17 cellular contexts compared by ENCODE assay signal in the genomic region with DNA sequence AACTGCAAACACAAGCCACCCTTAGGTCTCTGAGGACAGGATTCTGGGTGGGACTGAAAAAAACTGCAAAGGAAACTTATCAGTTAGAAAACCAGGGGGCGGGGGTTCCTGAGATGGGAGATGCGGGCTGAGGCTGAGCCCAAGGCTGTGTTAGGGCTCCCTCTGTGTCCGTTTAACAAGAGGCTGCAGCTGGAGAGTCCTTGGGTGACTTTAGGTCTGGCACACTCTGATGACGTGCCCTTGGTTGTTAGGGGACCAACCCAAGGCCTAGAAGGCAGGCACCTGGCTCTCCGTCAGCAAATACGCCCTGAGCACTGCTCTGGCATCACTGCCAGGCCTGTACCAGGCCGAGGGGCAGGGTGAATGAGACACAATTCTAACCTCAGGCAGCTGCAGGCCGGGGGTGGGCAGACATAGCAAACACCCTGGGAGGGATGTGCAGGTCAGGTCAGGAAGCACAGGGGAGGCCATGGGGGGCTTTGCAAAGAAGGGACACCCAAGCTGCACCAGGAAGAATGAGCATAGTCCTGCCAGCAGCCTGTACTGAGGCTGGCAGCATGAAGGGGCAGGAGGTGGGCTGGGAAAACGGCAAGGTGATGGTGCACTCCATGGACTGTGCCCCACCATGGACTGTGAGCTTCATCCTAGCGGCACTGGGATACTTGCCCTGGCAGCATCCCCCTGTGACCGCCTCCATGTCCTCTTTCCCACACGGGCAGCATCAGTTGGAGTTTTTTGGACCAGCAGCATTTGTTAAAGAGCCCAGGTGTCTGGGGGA.
DNase-seq lines count a peak whose midpoint lies in the region; ATAC-seq and TF ChIP-seq lines count a peak whose summit lies in the region.
"Had no signal": no experiment of that assay in that cellular context is flagged by ENCODE, and none has a peak within 500 bp of the region (broad histone marks: within the 10 kb centered on the region; RNA-seq: fewer than 3 reads in every experiment).

No MANE protein-coding gene starts in this region.

- no peak overlapping the region for H3K9ac ChIP-seq in NT2/D1 (ENCODE audit: insufficient read length, low read depth)
- no peak overlapping the region for H3K9ac ChIP-seq in neural progenitor cell

- no peaks in the 10 kb centered on the region for H3K4me1 ChIP-seq in GM23338 (ENCODE audit: insufficient read depth)
- peaks cover 6% of the 10 kb centered on the region for H3K4me1 ChIP-seq in NT2/D1 (ENCODE audit: insufficient read depth, insufficient read length)
- peaks cover 19% of the 10 kb centered on the region for H3K4me1 ChIP-seq in neural progenitor cell

- H3K27ac Mint-ChIP-seq in GM23338: no peak overlapping the region
- no peak overlapping the region for H3K27ac Mint-ChIP-seq in neural progenitor cell
- H3K27ac Mint-ChIP-seq: activated naive CD4-positive, alpha-beta T cell treated with anti-CD3 and anti-CD28 coated beads for 36 hours; nephron progenitor cell had no signal

- ATAC-seq in GM23338 (peak; percentile 92), GM21576 (IDR thresholded peaks at IDR 0.05; ENCODE audit: unreplicated experiment) (no peak)

- no peaks in the 10 kb centered on the region for H3K36me3 ChIP-seq in GM23338 (ENCODE audit: insufficient read depth)
- H3K36me3 ChIP-seq in NT2/D1 (ENCODE audit: insufficient read depth, insufficient read length, low read length): no peaks in the 10 kb centered on the region
- H3K36me3 ChIP-seq in neural progenitor cell: no peaks in the 10 kb centered on the region
- H3K36me3 ChIP-seq: thoracic aorta had no signal

- H3K9me3 Mint-ChIP-seq in GM23338 (no peaks in the 10 kb centered on the region; the same call in 2 of the 3 replicates), neural progenitor cell (no peaks in the 10 kb centered on the region)
- H3K9me3 Mint-ChIP-seq: activated naive CD4-positive, alpha-beta T cell treated with anti-CD3 and anti-CD28 coated beads for 36 hours; nephron progenitor cell had no signal

- H3K9me3 ChIP-seq in NT2/D1 (ENCODE audit: insufficient read depth, low read length) (no peaks in the 10 kb centered on the region), neural progenitor cell (ENCODE audit: low read depth) (no peaks in the 10 kb centered on the region)
- H3K9me3 ChIP-seq: thoracic aorta had no signal

- no peak overlapping the region for H3K4me3 ChIP-seq in GM23338
- no peak overlapping the region for H3K4me3 ChIP-seq in NT2/D1 (ENCODE audit: insufficient read length, low read depth)
- H3K4me3 ChIP-seq in dorsolateral prefrontal cortex: no peak overlapping the region
- H3K4me3 ChIP-seq in neural progenitor cell: no peak overlapping the region
- H3K4me3 ChIP-seq: hepatocyte, thoracic aorta had no signal

- H2AFZ ChIP-seq in GM23338 (peak overlapping the region; percentile 76; the same call in 1 of the 2 replicates), neural progenitor cell (replicated peaks) (peak overlapping the region; percentile 50)
- H2AFZ ChIP-seq: hepatocyte had no signal

- no peak overlapping the region for H3K4me2 ChIP-seq in GM23338
- H3K4me2 ChIP-seq in neural progenitor cell: no peak overlapping the region
- H3K4me2 ChIP-seq: hepatocyte had no signal

- DNase-seq in GM23338 (ENCODE audit: low spot score) (peak; percentile 70), NT2/D1 (ENCODE audit: low read depth, low spot score) (peak; percentile 22), dorsolateral prefrontal cortex (peak in 1 of 10 donors; percentile 50), neural progenitor cell (ENCODE audit: low spot score) (peak; percentile 41), activated gamma-delta T cell (lab: John Stamatoyannopoulos, UW) (no peak)
- no peak for DNase-seq in activated T-cell treated with anti-CD3 and anti-CD28 coated beads, Interleukin-2, amount 50 U/mL, for 48 hours
- DNase-seq: activated CD4-positive, CD25-positive, alpha-beta regulatory T cell; activated naive CD4-positive, alpha-beta T cell treated with anti-CD3 and anti-CD28 coated beads for 36 hours; aorta; cerebellar nuclear complex; GDM1; NCI-H1694 treated with DMSO at 0.1 percent for 48 hours; NCI-H446; nephron progenitor cell had no signal

- H3K27me3 ChIP-seq in GM23338 (ENCODE audit: insufficient read depth) (no peaks in the 10 kb centered on the region), NT2/D1 (ENCODE audit: insufficient read depth, insufficient read length) (no peaks in the 10 kb centered on the region), dorsolateral prefrontal cortex (peaks cover 0 to 6% (median 0%) of the 10 kb centered on the region in 45 donors), neural progenitor cell (no peaks in the 10 kb centered on the region)
- H3K27me3 ChIP-seq: hepatocyte had no signal

- peaks cover 3% of the 10 kb centered on the region for H3K27me3 Mint-ChIP-seq in GM23338 (ENCODE audit: insufficient read depth, low read depth, poor library complexity)
- H3K27me3 Mint-ChIP-seq in neural progenitor cell (ENCODE audit: insufficient read depth, low read depth): peaks cover 6% of the 10 kb centered on the region

- TF ChIP-seq CTCF in GM23338 (conservative IDR thresholded peaks at IDR 0.05; ENCODE audit: low read depth in 2 of 2): peak; percentile 27 to 56; a peak in 3 of 4 replicates
- no peak for TF ChIP-seq CTCF in dorsolateral prefrontal cortex (IDR thresholded peaks at IDR 0.05 in 54 of 56, conservative IDR thresholded peaks at IDR 0.05 in 2 of 56; ENCODE audit: low read depth in 1 of 56, partially characterized antibody in 56 of 56)
- TF ChIP-seq CTCF in neural progenitor cell (IDR thresholded peaks at IDR 0.05): peak; percentile 8

- H3K36me3 Mint-ChIP-seq in GM23338 (ENCODE audit: low read depth) (no peaks in the 10 kb centered on the region), neural progenitor cell (no peaks in the 10 kb centered on the region)

- no peaks in the 10 kb centered on the region for H3K9me2 ChIP-seq in GM23338 (ENCODE audit: insufficient read depth)

- H3K4me1 Mint-ChIP-seq in GM23338 (no peaks in the 10 kb centered on the region), neural progenitor cell (peaks cover 22% of the 10 kb centered on the region)

- H3F3A ChIP-seq in GM23338 (replicated peaks; ENCODE audit: low read depth) (no peaks in the 10 kb centered on the region), neural progenitor cell (ENCODE audit: low read depth) (no peaks in the 10 kb centered on the region)

- no peaks in the 10 kb centered on the region for H4K20me1 ChIP-seq in GM23338 (replicated peaks; ENCODE audit: insufficient read depth)
- H4K20me1 ChIP-seq in neural progenitor cell (ENCODE audit: low read depth): no peaks in the 10 kb centered on the region

- H3K79me2 ChIP-seq in GM23338 (replicated peaks; ENCODE audit: insufficient read depth): no peaks in the 10 kb centered on the region
- H3K79me2 ChIP-seq in neural progenitor cell (ENCODE audit: low read depth): no peaks in the 10 kb centered on the region
- H3K79me2 ChIP-seq: hepatocyte had no signal

- no peak overlapping the region for H3K4me3 Mint-ChIP-seq in GM23338
- no peak overlapping the region for H3K4me3 Mint-ChIP-seq in neural progenitor cell
- H3K4me3 Mint-ChIP-seq: activated naive CD4-positive, alpha-beta T cell treated with anti-CD3 and anti-CD28 coated beads for 36 hours; nephron progenitor cell had no signal

- H3K27ac ChIP-seq in GM23338 (ENCODE audit: low read depth): no peak overlapping the region
- H3K27ac ChIP-seq in dorsolateral prefrontal cortex: peak overlapping the region in 49 of 59 donors; percentile 12 to 89 (median 64)
- H3K27ac ChIP-seq in neural progenitor cell: no peak overlapping the region
- H3K27ac ChIP-seq: hepatocyte, thoracic aorta had no signal

- intact Hi-C loops in dorsolateral prefrontal cortex (cut with DNase I): no loop called here

Comparison
In these comparisons a context has a peak if more than half of its experiments do, and no peak if none do; other contexts are left out.
1. DNase-seq: peak in GM23338 (single experiment), NT2/D1 (single experiment) and neural progenitor cell (single experiment); none in activated T-cell treated with anti-CD3 and anti-CD28 coated beads, Interleukin-2, amount 50 U/mL, for 48 hours (0 of 2) and activated gamma-delta T cell (single experiment).
2. H3K27ac ChIP-seq: peak in dorsolateral prefrontal cortex (49 of 59); none in GM23338 (single experiment) and neural progenitor cell (single experiment).
3. CTCF ChIP-seq: peak in GM23338 (2 of 2) and neural progenitor cell (single experiment); none in dorsolateral prefrontal cortex (0 of 56).